Comparison of ENCODE assay signal across 8 cellular contexts in genomic region chr7:2785071-2785500, GRCh38. TPM values are rescaled to one million over a fixed set of nuclear protein-coding genes. Genes with fewer than 3 reads are reported as not detected.
DNase-seq lines count a peak whose midpoint lies in the region; ATAC-seq, FAIRE-seq and TF ChIP-seq lines count a peak whose summit lies in the region.

No MANE protein-coding gene starts in this region.

- TF ChIP-seq CTCF in bronchial epithelial cell (IDR thresholded peaks at IDR 0.05; ENCODE audit: insufficient read depth, low read length, severe bottlenecking) (no peak), retinal pigment epithelial cell (conservative IDR thresholded peaks at IDR 0.05; ENCODE audit: low read depth, low read length) (no peak), transverse colon (IDR thresholded peaks at IDR 0.05) (no peak), adrenal gland (IDR thresholded peaks at IDR 0.05) (no peak)

- in situ Hi-C loops in transverse colon (cut with MboI; ENCODE audit: low pct_ligation_motif_present in 1 of 4, low pct_unique_long_range_greater_than_20kb in 1 of 4, low sequenced_read_pairs in 3 of 4), result no loop called here

- H3K36me3 ChIP-seq in bronchial epithelial cell (ENCODE audit: control insufficient read depth, insufficient read depth, low read length) (peaks cover 12% of the 10 kb centered on the region), transverse colon (no peaks in the 10 kb centered on the region), adrenal gland (replicated peaks in 1 of 2) (peaks cover 0 to 2% of the 10 kb centered on the region in 2 donors)

- H3K4me1 ChIP-seq in transverse colon (peaks cover 0 to 2% (median 0%) of the 10 kb centered on the region in 4 donors), adrenal gland (replicated peaks in 1 of 2) (peaks cover 0 to 9% of the 10 kb centered on the region in 2 donors)

- WGBS in transverse colon (ENCODE audit: low coverage in 1 of 2), 2 donors, result 68 to 76% methylated on average over 4 to 6 of the region's 6 CpGs
- 59 to 73% (median 62%) methylated on average over 4 to 6 of the region's 6 CpGs for WGBS in adrenal gland, 4 donors

- no peak overlapping the region for H3K27ac ChIP-seq in transverse colon
- H3K27ac ChIP-seq in adrenal gland, result no peak overlapping the region

- TF ChIP-seq EP300 in transverse colon (IDR thresholded peaks at IDR 0.05; ENCODE audit: low read depth), result no peak

- DNase-seq in bronchial epithelial cell (ENCODE audit: low read depth), result peak; percentile 21
- peak; percentile 98 for DNase-seq in retinal pigment epithelial cell (ENCODE audit: low read depth)
- no peak for DNase-seq in transverse colon
- no peak for DNase-seq in adrenal gland
- no peak for DNase-seq in cerebellar cortex (ENCODE audit: low spot score)
- DNase-seq in stimulated activated CD4-positive, alpha-beta T cell treated with anti-CD3 and anti-CD28 coated beads, Interleukin-4, amount 100 ng/mL, for 1 hour, result no peak

- H3K27me3 ChIP-seq in bronchial epithelial cell (ENCODE audit: control insufficient read depth, insufficient read depth, low read length) (no peaks in the 10 kb centered on the region), transverse colon (no peaks in the 10 kb centered on the region), adrenal gland (no peaks in the 10 kb centered on the region)

- intact Hi-C loops in transverse colon (cut with DNase I; ENCODE audit: low total_unique reads) (no loop called here), adrenal gland (cut with DNase I) (no loop called here)

- ATAC-seq in GM18870 (IDR thresholded peaks at IDR 0.05; ENCODE audit: unreplicated experiment) (peak; percentile 94), HG03159 (IDR thresholded peaks at IDR 0.05; ENCODE audit: unreplicated experiment) (peak; percentile 84)

- TF ChIP-seq POLR2A in transverse colon (IDR thresholded peaks at IDR 0.05) (no peak), adrenal gland (IDR thresholded peaks at IDR 0.05) (no peak)

- no peak overlapping the region for H3K4me3 ChIP-seq in bronchial epithelial cell (ENCODE audit: low read depth, low read length)
- H3K4me3 ChIP-seq in retinal pigment epithelial cell (ENCODE audit: low read length), result no peak overlapping the region
- H3K4me3 ChIP-seq in transverse colon, result no peak overlapping the region
- H3K4me3 ChIP-seq in adrenal gland, result no peak overlapping the region

- no peak for FAIRE-seq in bronchial epithelial cell (lab: Jason Lieb, UNC)

- H3K9me3 ChIP-seq in transverse colon, result no peaks in the 10 kb centered on the region
- H3K9me3 ChIP-seq in adrenal gland (replicated peaks in 1 of 3), result no peaks in the 10 kb centered on the region

RNA-seq across cellular contexts. Expression of gene GNA12, which starts 59.0 kb away (rescaled TPM):
- 12.1 and 12.8 TPM in 2 replicates for total RNA-seq in bronchial epithelial cell
- total RNA-seq in transverse colon, result 10 to 100 TPM; 18.9 to 39.6 (median 22.2) TPM
- total RNA-seq in adrenal gland, result 10 to 100 TPM; 34.1 to 65.1 (median 52.6) TPM
- polyA plus RNA-seq in adrenal gland, result 10 to 100 TPM in 2 of 3 donors, 1 to 10 TPM in 1; 8.2 to 30.9 (median 16.9) TPM

Comparison
In these comparisons a context has a peak if more than half of its experiments do, and no peak if none do; other contexts are left out.
1. DNase-seq: peak in bronchial epithelial cell (single experiment) and retinal pigment epithelial cell (single experiment); none in transverse colon (single experiment), adrenal gland (0 of 7), cerebellar cortex (single experiment) and stimulated activated CD4-positive, alpha-beta T cell treated with anti-CD3 and anti-CD28 coated beads, Interleukin-4, amount 100 ng/mL, for 1 hour (single experiment).